ENCODE assay signal across 8 cellular contexts in genomic region chr4:68175562-68176155, GRCh38. TPM values are rescaled to one million over a fixed set of nuclear protein-coding genes. Genes with fewer than 3 reads are reported as not detected.
A peak's percentile ranks its signal among the peaks of the same experiment; 100 is the strongest.
DNase-seq lines count a peak whose midpoint lies in the region; ATAC-seq lines count a peak whose summit lies in the region.

No MANE protein-coding gene starts in this region.

- H3K4me1 Mint-ChIP-seq in activated CD4-positive, alpha-beta T cell treated with anti-CD3 and anti-CD28 coated beads, Interleukin-2, amount 10 ng/mL, durations not matched to agents 24 days and 14 days = peaks cover 1% of the 10 kb centered on the region

- no peaks in the 10 kb centered on the region for H3K9me3 Mint-ChIP-seq in activated CD4-positive, alpha-beta T cell treated with anti-CD3 and anti-CD28 coated beads, Interleukin-2, amount 10 ng/mL, durations not matched to agents 24 days and 14 days

- ATAC-seq in GM18858 (IDR thresholded peaks at IDR 0.05; ENCODE audit: unreplicated experiment) (peak; percentile 88), HG03175 (IDR thresholded peaks at IDR 0.05; ENCODE audit: unreplicated experiment) (peak; percentile 79)

- DNase-seq in COR-L47 (lab: John Stamatoyannopoulos, UW) = peak; percentile 33
- peak; percentile 35 for DNase-seq in NCI-H2196 (lab: John Stamatoyannopoulos, UW; ENCODE audit: unreplicated experiment)
- peak; percentile 83 for DNase-seq in activated CD4-positive, alpha-beta T cell treated with anti-CD3 and anti-CD28 coated beads, Interleukin-2, amount 10 ng/mL, durations not matched to agents 24 days and 14 days
- DNase-seq in hepatic stellate cell (ENCODE audit: low spot score) = peak; percentile 21
- DNase-seq in stimulated activated CD4-positive, alpha-beta T cell treated with anti-CD3 and anti-CD28 coated beads, Interleukin-1b, Interleukin-23, amount 100 ng/mL, for 48 hours = peak; percentile 17
- DNase-seq in activated gamma-delta T cell treated with Interleukin-2 at 50 U/mL for 16 hours = no peak

- H3K36me3 Mint-ChIP-seq in activated CD4-positive, alpha-beta T cell treated with anti-CD3 and anti-CD28 coated beads, Interleukin-2, amount 10 ng/mL, durations not matched to agents 24 days and 14 days (ENCODE audit: low read depth) = no peaks in the 10 kb centered on the region

- no peak overlapping the region for H3K27ac Mint-ChIP-seq in activated CD4-positive, alpha-beta T cell treated with anti-CD3 and anti-CD28 coated beads, Interleukin-2, amount 10 ng/mL, durations not matched to agents 24 days and 14 days

- no peaks in the 10 kb centered on the region for H3K27me3 Mint-ChIP-seq in activated CD4-positive, alpha-beta T cell treated with anti-CD3 and anti-CD28 coated beads, Interleukin-2, amount 10 ng/mL, durations not matched to agents 24 days and 14 days

- intact Hi-C loops in activated CD4-positive, alpha-beta T cell treated with anti-CD3 and anti-CD28 coated beads, Interleukin-2, amount 10 ng/mL, durations not matched to agents 24 days and 14 days (cut with micrococcal nuclease) = loop anchor here (1.0 to 5.0 kb wide), 3 partner anchors 187 to 628 kb away; partner anchors contain the start of gene CENPC

- H3K4me3 Mint-ChIP-seq in activated CD4-positive, alpha-beta T cell treated with anti-CD3 and anti-CD28 coated beads, Interleukin-2, amount 10 ng/mL, durations not matched to agents 24 days and 14 days = no peak overlapping the region

RNA-seq across cellular contexts. Expression of gene TMPRSS11F, which starts 46.0 kb away (rescaled TPM):
- total RNA-seq in activated CD4-positive, alpha-beta T cell treated with anti-CD3 and anti-CD28 coated beads, Interleukin-2, amount 10 ng/mL, durations not matched to agents 24 days and 14 days = not detected in 2 replicates
